ENCODE assay signal across 9 cellular contexts in genomic region chr3:81419196-81419595, GRCh38.
DNase-seq lines count a peak whose midpoint lies in the region; ATAC-seq, FAIRE-seq and TF ChIP-seq lines count a peak whose summit lies in the region.
"Had no signal": no experiment of that assay in that cellular context is flagged by ENCODE, and none has a peak within 500 bp of the region (broad histone marks: within the 10 kb centered on the region; RNA-seq: fewer than 3 reads in every experiment).

No MANE protein-coding gene starts in this region.

- no peak overlapping the region for H2AK9ac ChIP-seq in IMR-90 (replicated peaks; ENCODE audit: low read depth, low read length, poor library complexity)

- no peak overlapping the region for H4K91ac ChIP-seq in IMR-90 (ENCODE audit: insufficient read depth, low read depth, low read length)

- H3K18ac ChIP-seq in IMR-90 (ENCODE audit: low read depth, low read length), result no peak overlapping the region

- POLR2A ChIA-PET in IMR-90 (lab: Charles Lee; ENCODE audit: unreplicated experiment), result no interaction called here

- no peak overlapping the region for H2BK5ac ChIP-seq in IMR-90 (ENCODE audit: low read depth, low read length, poor library complexity, severe bottlenecking)

- dilution Hi-C loops in IMR-90 (cut with HindIII; ENCODE audit: low sequenced_read_pairs, unreplicated experiment), result no loop called here

- H3K9me1 ChIP-seq in IMR-90 (ENCODE audit: insufficient read depth, low read length), result no peaks in the 10 kb centered on the region

- no peak overlapping the region for H4K8ac ChIP-seq in IMR-90 (ENCODE audit: low read depth in 2 of 2, low read length in 2 of 2)

- H3K4me1 Mint-ChIP-seq in astrocyte (ENCODE audit: low read depth, unreplicated experiment), result no peaks in the 10 kb centered on the region
- H3K4me1 Mint-ChIP-seq: naive B cell had no signal

- in situ Hi-C loops in IMR-90 (cut with MboI; ENCODE audit: low sequenced_read_pairs), result no loop called here

- no peak overlapping the region for H3K4me3 Mint-ChIP-seq in astrocyte (ENCODE audit: unreplicated experiment)
- H3K4me3 Mint-ChIP-seq: naive B cell had no signal

- WGBS in IMR-90 (ENCODE audit: extremely low coverage in 2 of 2, insufficient read length in 1 of 2), 2 experiments, result no CpG with 5 or more reads among the region's 1 CpG

- H3K9ac ChIP-seq in IMR-90 (ENCODE audit: low read depth, low read length) (no peak overlapping the region), astrocyte (ENCODE audit: low read length) (no peak overlapping the region)

- H3K36me3 ChIP-seq in IMR-90 (ENCODE audit: control insufficient read depth, insufficient read depth, low read length) (no peaks in the 10 kb centered on the region), astrocyte (ENCODE audit: insufficient read depth, low read length) (no peaks in the 10 kb centered on the region)

- no TSS peak for BruUV-seq in IMR-90 (replicated peaks; lab: Mats Ljungman, UMichigan)

- H4K20me1 ChIP-seq in IMR-90 (ENCODE audit: insufficient read depth, low read length) (no peaks in the 10 kb centered on the region), astrocyte (ENCODE audit: insufficient read depth, low read length) (no peaks in the 10 kb centered on the region)

- H3K56ac ChIP-seq in IMR-90 (ENCODE audit: extremely low read depth, insufficient read depth, low read length), result no peak overlapping the region

- H3K4me2 ChIP-seq in IMR-90 (ENCODE audit: low read depth, low read length), result no peak overlapping the region
- H3K4me2 ChIP-seq in astrocyte (ENCODE audit: low read length), result no peak overlapping the region

- no peaks in the 10 kb centered on the region for H3K79me1 ChIP-seq in IMR-90 (ENCODE audit: low read depth in 1 of 2, low read length in 2 of 2)

- peak; percentile 40 for TF ChIP-seq RAD21 in IMR-90 (IDR thresholded peaks at IDR 0.05; ENCODE audit: low read length)

- DNase-seq in GM12864 (ENCODE audit: low read depth), result no peak
- DNase-seq in IMR-90, result peak; percentile 22
- DNase-seq in astrocyte (ENCODE audit: low read depth), result no peak
- DNase-seq in medulla oblongata (ENCODE audit: extremely low spot score), result peak; percentile 22
- DNase-seq in stimulated activated CD4-positive, alpha-beta T cell treated with anti-CD3 and anti-CD28 coated beads, Interleukin-15, amount 100 ng/mL, for 24 hours, result no peak
- DNase-seq in stimulated activated CD8-positive, alpha-beta memory T cell treated with anti-CD3 and anti-CD28 coated beads, Interleukin-4, amount 100 ng/mL, for 48 hours, result no peak
- DNase-seq: naive B cell had no signal

- H2BK120ac ChIP-seq in IMR-90 (ENCODE audit: low read depth, low read length), result no peak overlapping the region

- H3K4me3 ChIP-seq in GM12864 (ENCODE audit: low read depth, low read length) (no peak overlapping the region), IMR-90 (ENCODE audit: insufficient read depth, low read depth, low read length) (no peak overlapping the region), astrocyte (ENCODE audit: insufficient read depth, low read depth, low read length) (no peak overlapping the region)

- no peaks in the 10 kb centered on the region for H3K79me2 ChIP-seq in astrocyte (ENCODE audit: insufficient read depth, low read length)

- no peaks in the 10 kb centered on the region for H3K27me3 Mint-ChIP-seq in astrocyte (ENCODE audit: low read depth, unreplicated experiment)
- H3K27me3 Mint-ChIP-seq: naive B cell had no signal

- H3K27me3 ChIP-seq in IMR-90 (ENCODE audit: control insufficient read depth, insufficient read depth, low read length), result no peaks in the 10 kb centered on the region
- H3K27me3 ChIP-seq in astrocyte (ENCODE audit: insufficient read depth, low read length), result no peaks in the 10 kb centered on the region

- no peak overlapping the region for H3K27ac Mint-ChIP-seq in astrocyte (ENCODE audit: unreplicated experiment)
- H3K27ac Mint-ChIP-seq: naive B cell had no signal

- no peak overlapping the region for H4K5ac ChIP-seq in IMR-90 (ENCODE audit: low read depth, low read length)

- TF ChIP-seq POLR2A in IMR-90 (IDR thresholded peaks at IDR 0.05; ENCODE audit: low read depth, low read length), result no peak

- no peak overlapping the region for H2BK15ac ChIP-seq in IMR-90 (ENCODE audit: low read depth, low read length)

- no peaks in the 10 kb centered on the region for H3K4me1 ChIP-seq in IMR-90 (ENCODE audit: control insufficient read depth, insufficient read depth, low read length)
- H3K4me1 ChIP-seq in astrocyte (ENCODE audit: insufficient read depth, low read length), result no peaks in the 10 kb centered on the region

- peak; percentile 25 for TF ChIP-seq CTCF in GM12864 (IDR thresholded peaks at IDR 0.05; ENCODE audit: low read depth, low read length, missing control alignments)
- TF ChIP-seq CTCF in IMR-90 (conservative IDR thresholded peaks at IDR 0.05; ENCODE audit: low read depth, low read length), result peak; percentile 55
- TF ChIP-seq CTCF in astrocyte (IDR thresholded peaks at IDR 0.05; ENCODE audit: insufficient read depth, low read depth, low read length), result peak; percentile 29

- H3K36me3 Mint-ChIP-seq in astrocyte (ENCODE audit: low read depth, unreplicated experiment), result no peaks in the 10 kb centered on the region
- H3K36me3 Mint-ChIP-seq: naive B cell had no signal

- H2AFZ ChIP-seq in IMR-90 (replicated peaks; ENCODE audit: low read length, poor library complexity) (no peak overlapping the region), astrocyte (ENCODE audit: low read depth, low read length) (no peak overlapping the region)

- H3K9me3 Mint-ChIP-seq in astrocyte (ENCODE audit: unreplicated experiment), result no peaks in the 10 kb centered on the region
- H3K9me3 Mint-ChIP-seq: naive B cell had no signal

- no peak overlapping the region for H2AK5ac ChIP-seq in IMR-90 (ENCODE audit: low read depth, low read length)

- H3K23ac ChIP-seq in IMR-90 (ENCODE audit: low read depth, low read length), result no peak overlapping the region

- ATAC-seq in IMR-90 (ENCODE audit: low read depth), result peak; percentile 72
- no peak for ATAC-seq in GM18861 (IDR thresholded peaks at IDR 0.05; ENCODE audit: unreplicated experiment)
- no peak for ATAC-seq in HG03439 (IDR thresholded peaks at IDR 0.05; ENCODE audit: unreplicated experiment)

- H3K9me3 ChIP-seq in IMR-90 (ENCODE audit: control insufficient read depth, insufficient read depth, low read length) (no peaks in the 10 kb centered on the region), astrocyte (ENCODE audit: insufficient read depth, low read depth, low read length) (no peaks in the 10 kb centered on the region)

- no peak overlapping the region for H3K14ac ChIP-seq in IMR-90 (replicated peaks; ENCODE audit: low read depth, low read length)

- H3K4ac ChIP-seq in IMR-90 (ENCODE audit: low read depth, low read length), result no peak overlapping the region

- H3K27ac ChIP-seq in IMR-90 (ENCODE audit: insufficient read depth, low read length) (no peak overlapping the region), astrocyte (ENCODE audit: low read depth, low read length) (no peak overlapping the region)

- H2BK20ac ChIP-seq in IMR-90 (ENCODE audit: low read depth, low read length), result no peak overlapping the region

- CTCF ChIA-PET in IMR-90 (lab: Yijun Ruan, JAX), result interaction anchor here (0.6 to 1.3 kb wide), 5 partner anchors 9 to 713 kb away, joined by 3 to 7 read pairs (median 3); no protein-coding TSS in a partner anchor

- peak; percentile 39 for FAIRE-seq in astrocyte (lab: Jason Lieb, UNC)

- intact Hi-C loops in IMR-90 (cut with micrococcal nuclease), result loop anchor here (5.0 kb wide), 2 partner anchors 163 to 343 kb away; partner anchors contain the start of gene GBE1

TF ChIP-seq in IMR-90, 13 proteins besides CTCF, POLR2A, EP300 and RAD21:
- TF ChIP-seq SMC3 (IDR thresholded peaks at IDR 0.05; ENCODE audit: low read depth, low read length), result no peak; the same call in 1 of the 2 replicates
- TF ChIP-seq USF2 (IDR thresholded peaks at IDR 0.05; ENCODE audit: low read depth, low read length), result no peak
- no peak for TF ChIP-seq BHLHE40 (IDR thresholded peaks at IDR 0.05; ENCODE audit: low read depth, low read length)
- TF ChIP-seq MAZ (IDR thresholded peaks at IDR 0.05; ENCODE audit: borderline replicate concordance, low read depth, low read length), result no peak
- TF ChIP-seq RCOR1 (IDR thresholded peaks at IDR 0.05; ENCODE audit: insufficient replicate concordance, low read length), result no peak
- no peak for TF ChIP-seq MAFK (IDR thresholded peaks at IDR 0.05; ENCODE audit: low read depth, low read length)
- no peak for TF ChIP-seq NFE2L2 (IDR thresholded peaks at IDR 0.05; ENCODE audit: low read depth, low read length)
- TF ChIP-seq CEBPB (IDR thresholded peaks at IDR 0.05; ENCODE audit: low read depth, low read length), result no peak
- TF ChIP-seq RFX5 (IDR thresholded peaks at IDR 0.05; ENCODE audit: low read depth, low read length), result no peak
- TF ChIP-seq CHD1 (IDR thresholded peaks at IDR 0.05; ENCODE audit: low read depth, low read length), result no peak
- TF ChIP-seq MXI1 (IDR thresholded peaks at IDR 0.05; ENCODE audit: borderline replicate concordance, low read depth, low read length), result no peak
- TF ChIP-seq FOS (IDR thresholded peaks at IDR 0.05; ENCODE audit: low read depth, low read length), result no peak
- TF ChIP-seq ELK1 (IDR thresholded peaks at IDR 0.05; ENCODE audit: borderline replicate concordance, low read depth, low read length), result no peak

Comparison
In these comparisons a context has a peak if more than half of its experiments do, and no peak if none do; other contexts are left out.
1. DNase-seq: peak in IMR-90 (single experiment) and medulla oblongata (single experiment); none in GM12864 (single experiment), astrocyte (single experiment), stimulated activated CD4-positive, alpha-beta T cell treated with anti-CD3 and anti-CD28 coated beads, Interleukin-15, amount 100 ng/mL, for 24 hours (single experiment) and stimulated activated CD8-positive, alpha-beta memory T cell treated with anti-CD3 and anti-CD28 coated beads, Interleukin-4, amount 100 ng/mL, for 48 hours (single experiment).
2. Peak in every context shown above with its lines, with median percentiles within 50 percentile points of each other: CTCF ChIP-seq.